8 cellular contexts compared by ENCODE assay signal in the genomic region with DNA sequence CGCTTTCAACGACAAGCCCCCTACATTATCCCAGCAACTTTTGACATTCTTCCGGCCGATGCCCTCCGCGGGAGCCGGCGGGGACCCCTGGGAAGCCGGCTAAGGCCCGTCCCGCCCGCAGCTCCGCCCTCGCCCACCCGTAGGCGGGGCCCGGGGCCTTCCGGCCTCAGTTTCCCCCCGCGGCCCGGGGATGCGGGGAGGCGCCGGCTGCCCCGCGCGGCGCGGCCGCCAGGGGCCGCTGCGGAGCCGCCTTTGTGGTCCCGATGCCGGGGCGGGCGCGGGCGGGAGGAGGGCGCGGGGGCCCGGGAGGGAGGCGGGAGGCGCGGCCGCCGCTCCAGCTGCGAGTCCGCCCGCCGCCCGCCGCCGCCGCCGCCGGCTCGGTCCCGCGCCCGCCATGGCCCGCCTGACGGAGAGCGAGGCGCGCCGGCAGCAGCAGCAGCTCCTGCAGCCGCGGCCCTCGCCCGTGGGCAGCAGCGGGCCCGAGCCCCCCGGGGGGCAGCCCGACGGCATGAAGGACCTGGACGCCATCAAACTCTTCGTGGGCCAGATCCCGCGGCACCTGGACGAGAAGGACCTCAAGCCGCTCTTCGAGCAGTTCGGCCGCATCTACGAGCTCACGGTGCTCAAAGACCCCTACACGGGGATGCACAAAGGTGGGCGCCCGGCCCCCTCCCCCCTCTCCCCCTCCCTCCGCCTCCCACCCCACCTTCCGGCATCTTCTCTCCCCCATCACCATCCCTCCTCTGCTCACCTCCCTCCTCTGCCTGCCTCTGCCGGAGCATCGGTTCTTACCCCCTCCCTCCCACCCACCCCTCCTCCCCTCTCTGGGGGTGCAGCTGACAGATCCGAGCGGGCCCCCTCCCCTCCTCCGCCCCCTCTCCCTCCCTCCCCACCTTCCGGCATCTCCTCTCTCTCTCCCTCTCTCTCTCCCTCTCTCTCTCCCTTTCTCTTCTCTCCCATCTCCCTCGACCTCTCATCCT. TPM values are rescaled to one million over a fixed set of nuclear protein-coding genes. Genes with fewer than 3 reads are reported as not detected.
DNase-seq lines count a peak whose midpoint lies in the region; ATAC-seq and TF ChIP-seq lines count a peak whose summit lies in the region.

A gene (plus strand): TSS at position 316 of the 980 bp plus-strand sequence. CDS start 79 bp downstream, at position 395.

- peaks cover 54% of the 10 kb centered on the region for H3K27me3 Mint-ChIP-seq in dendritic cell treated with granulocyte-macrophage colony-stimulating factor and Interleukin-4, amounts not matched to agents 40 ng/mL and 50 ng/mL, for 4 days
- peaks cover 49% of the 10 kb centered on the region for H3K27me3 Mint-ChIP-seq in mesothelial cell of epicardium (ENCODE audit: low read depth)

- H3K9me3 ChIP-seq in MG63 = no peaks in the 10 kb centered on the region

- no peaks in the 10 kb centered on the region for H3K9me3 Mint-ChIP-seq in dendritic cell treated with granulocyte-macrophage colony-stimulating factor and Interleukin-4, amounts not matched to agents 40 ng/mL and 50 ng/mL, for 4 days
- H3K9me3 Mint-ChIP-seq in mesothelial cell of epicardium = no peaks in the 10 kb centered on the region

- no peaks in the 10 kb centered on the region; the same call in 1 of the 2 replicates for H3K27me3 ChIP-seq in MG63

- DNase-seq in DMS153 (lab: John Stamatoyannopoulos, UW) = peak; percentile 2
- DNase-seq in MG63 = peak; percentile 41
- DNase-seq in activated CD4-positive, alpha-beta T cell treated with anti-CD3 and anti-CD28 coated beads for 48 hours = peak; percentile 66
- DNase-seq in mesothelial cell of epicardium (ENCODE audit: low spot score in 2 of 2, unreplicated experiment in 2 of 2) = peak; percentile 56 to 71
- peak; percentile 14 to 56 for DNase-seq in stimulated activated CD8-positive, alpha-beta memory T cell treated with anti-CD3 and anti-CD28 coated beads, Interleukin-7, amount 100 ng/mL, for 4 hours (ENCODE audit: low read depth in 2 of 2)
- DNase-seq in mesenteric fat pad (ENCODE audit: low spot score) = no peak

- H3K4me1 Mint-ChIP-seq in dendritic cell treated with granulocyte-macrophage colony-stimulating factor and Interleukin-4, amounts not matched to agents 40 ng/mL and 50 ng/mL, for 4 days (ENCODE audit: low read depth) = no peaks in the 10 kb centered on the region
- no peaks in the 10 kb centered on the region for H3K4me1 Mint-ChIP-seq in mesothelial cell of epicardium

- peak within 1 kb of the TSS; percentile 23 for H3K4me3 Mint-ChIP-seq in dendritic cell treated with granulocyte-macrophage colony-stimulating factor and Interleukin-4, amounts not matched to agents 40 ng/mL and 50 ng/mL, for 4 days
- H3K4me3 Mint-ChIP-seq in mesothelial cell of epicardium = peak within 1 kb of the TSS; percentile 51

- H3K27ac Mint-ChIP-seq in dendritic cell treated with granulocyte-macrophage colony-stimulating factor and Interleukin-4, amounts not matched to agents 40 ng/mL and 50 ng/mL, for 4 days = no peak within 1 kb of the TSS
- H3K27ac Mint-ChIP-seq in mesothelial cell of epicardium = no peak within 1 kb of the TSS

- ATAC-seq in HG03159 (IDR thresholded peaks at IDR 0.05; ENCODE audit: unreplicated experiment) = no peak

- peak; percentile 63 for TF ChIP-seq CTCF in mesothelial cell of epicardium (IDR thresholded peaks at IDR 0.05; ENCODE audit: unreplicated experiment)

- H3K36me3 Mint-ChIP-seq in dendritic cell treated with granulocyte-macrophage colony-stimulating factor and Interleukin-4, amounts not matched to agents 40 ng/mL and 50 ng/mL, for 4 days (ENCODE audit: low read depth) = no peaks in the 10 kb centered on the region
- H3K36me3 Mint-ChIP-seq in mesothelial cell of epicardium = no peaks in the 10 kb centered on the region

- no peak within 1 kb of the TSS for H3K4me3 ChIP-seq in MG63

- H3K36me3 ChIP-seq in MG63 = no peaks in the 10 kb centered on the region

- intact Hi-C loops in dendritic cell treated with granulocyte-macrophage colony-stimulating factor and Interleukin-4, amounts not matched to agents 40 ng/mL and 50 ng/mL, for 4 days (cut with micrococcal nuclease) = no loop called here

RNA-seq across cellular contexts. Expression of the gene that starts here (rescaled TPM):
- total RNA-seq in MG63 (2014; rRNA removed; shearing (Covaris generic); ENCODE audit: low replicate concordance) = not detected in 2 replicates
- 2.3 to 2.6 TPM (median 2.4 TPM) in 3 replicates for total RNA-seq in mesothelial cell of epicardium
- not detected for total RNA-seq in mesenteric fat pad

Comparison
In these comparisons a context has a peak if more than half of its experiments do, and no peak if none do; other contexts are left out.
1. Peak in DNase-seq in MG63; RNA of the gene not detected or under 1 TPM.